In genomic region chr6:103122766-103123601, GRCh38 we compare ENCODE assay signal across 8 cellular contexts.
DNase-seq lines count a peak whose midpoint lies in the region; ATAC-seq, FAIRE-seq and TF ChIP-seq lines count a peak whose summit lies in the region.

No MANE protein-coding gene starts in this region.

- DNase-seq in A172 (ENCODE audit: low spot score) (peak; percentile 39), GM12891 (ENCODE audit: insufficient read length, low spot score) (peak; percentile 2), NCI-H446 treated with DMSO at 0.1 percent for 48 hours (lab: John Stamatoyannopoulos, UW) (peak; percentile 78), astrocyte of the hippocampus (ENCODE audit: low read depth, low spot score) (peak; percentile 71), left lobe of liver (ENCODE audit: low spot score) (peak; percentile 78), RCC 7860 (ENCODE audit: low spot score) (no peak)

- no peak for TF ChIP-seq POLR2A in GM12891 (IDR thresholded peaks at IDR 0.05; ENCODE audit: low read depth, low read length)

- FAIRE-seq in GM12891 (lab: Jason Lieb, UNC) (peak; percentile 50), RCC 7860 (lab: Jason Lieb, UNC) (no peak)

- peak; percentile 65 for ATAC-seq in HG03378 (IDR thresholded peaks at IDR 0.05; ENCODE audit: unreplicated experiment)
- peak; percentile 99 for ATAC-seq in left lobe of liver
- no peak for ATAC-seq in GM21528 (IDR thresholded peaks at IDR 0.05; ENCODE audit: low FRiP score, unreplicated experiment)

TF ChIP-seq in GM12891, 5 proteins besides CTCF, POLR2A, EP300 and RAD21:
- no peak for TF ChIP-seq POLR2AphosphoS5 (IDR thresholded peaks at IDR 0.05; ENCODE audit: low read depth, low read length)
- TF ChIP-seq TAF1 (IDR thresholded peaks at IDR 0.05; ENCODE audit: low read depth, low read length): no peak
- no peak for TF ChIP-seq SPI1 (IDR thresholded peaks at IDR 0.05; ENCODE audit: low read depth, low read length)
- no peak for TF ChIP-seq POU2F2 (IDR thresholded peaks at IDR 0.05; ENCODE audit: low read depth, low read length)
- no peak for TF ChIP-seq PAX5 (IDR thresholded peaks at IDR 0.05; ENCODE audit: insufficient read depth, low read length, severe bottlenecking)
